ENCODE assay signal across 21 cellular contexts in genomic region chr16:58047557-58048348, GRCh38. TPM values are rescaled to one million over a fixed set of nuclear protein-coding genes. Genes with fewer than 3 reads are reported as not detected.
A peak's percentile ranks its signal among the peaks of the same experiment; 100 is the strongest.
DNase-seq lines count a peak whose midpoint lies in the region; ATAC-seq and TF ChIP-seq lines count a peak whose summit lies in the region.
"Had no signal": no experiment of that assay in that cellular context is flagged by ENCODE, and none has a peak within 500 bp of the region (broad histone marks: within the 10 kb centered on the region; RNA-seq: fewer than 3 reads in every experiment).

No MANE protein-coding gene starts in this region.

- peaks cover 12% of the 10 kb centered on the region for H3K36me3 ChIP-seq in right atrium auricular region
- peaks cover 0 to 26% (median 11%) of the 10 kb centered on the region in 4 donors for H3K36me3 ChIP-seq in upper lobe of left lung
- H3K36me3 ChIP-seq: WERI-Rb-1 had no signal

- WGBS in upper lobe of left lung, 2 donors: 59 to 66% methylated on average over 16 of the region's 19 CpGs

- TF ChIP-seq CTCF in right atrium auricular region (IDR thresholded peaks at IDR 0.05) (no peak), nephron (IDR thresholded peaks at IDR 0.05; ENCODE audit: unreplicated experiment in 3 of 3) (no peak), upper lobe of left lung (IDR thresholded peaks at IDR 0.05) (no peak)

- DNase-seq in dermis blood vessel endothelial cell (peak; percentile 42), right atrium auricular region (ENCODE audit: low spot score) (no peak), upper lobe of left lung (peak in 1 of 2 donors; percentile 35), DMS53 (lab: John Stamatoyannopoulos, UW) (no peak)
- no peak for DNase-seq in activated CD8-positive, alpha-beta T cell treated with anti-CD3 and anti-CD28 coated beads, Interleukin-2, amount 10 ng/mL, durations not matched to agents 7 days and 5 days
- DNase-seq: activated CD4-positive, alpha-beta memory T cell treated with anti-CD3 and anti-CD28 coated beads, Interleukin-2, amount 10 ng/mL, durations not matched to agents 7 days and 5 days; body of pancreas; Calu3; KBM-7; NCI-H1048; NCI-H2081 treated with DMSO at 0.1 percent for 48 hours; NCI-H510A; nucleus accumbens; sigmoid colon; stimulated activated CD4-positive, alpha-beta T cell treated with anti-CD3 and anti-CD28 coated beads, Interleukin-2, amount 100 ng/mL, for 24 hours; WERI-Rb-1 had no signal

- H3K27ac ChIP-seq in right atrium auricular region (peak overlapping the region; percentile 39 to 50), upper lobe of left lung (peak overlapping the region in 3 of 4 donors; percentile 60 to 78 (median 73))
- H3K27ac ChIP-seq: epithelial cell of prostate, WERI-Rb-1 had no signal

- no peak for TF ChIP-seq EP300 in upper lobe of left lung (IDR thresholded peaks at IDR 0.05)

- H3K27me3 ChIP-seq in right atrium auricular region: no peaks in the 10 kb centered on the region
- no peaks in the 10 kb centered on the region for H3K27me3 ChIP-seq in upper lobe of left lung
- H3K27me3 ChIP-seq: body of pancreas, sigmoid colon had no signal

- peaks cover 24% of the 10 kb centered on the region for H3K4me1 Mint-ChIP-seq in nephron
- H3K4me1 Mint-ChIP-seq in activated CD8-positive, alpha-beta T cell treated with anti-CD3 and anti-CD28 coated beads, Interleukin-2, amount 10 ng/mL, durations not matched to agents 7 days and 5 days (ENCODE audit: low read depth): no peaks in the 10 kb centered on the region
- H3K4me1 Mint-ChIP-seq: activated CD4-positive, alpha-beta memory T cell treated with anti-CD3 and anti-CD28 coated beads, Interleukin-2, amount 10 ng/mL, durations not matched to agents 7 days and 5 days had no signal

- no peak overlapping the region for H3K4me3 Mint-ChIP-seq in nephron
- no peak overlapping the region for H3K4me3 Mint-ChIP-seq in activated CD8-positive, alpha-beta T cell treated with anti-CD3 and anti-CD28 coated beads, Interleukin-2, amount 10 ng/mL, durations not matched to agents 7 days and 5 days
- H3K4me3 Mint-ChIP-seq: activated CD4-positive, alpha-beta memory T cell treated with anti-CD3 and anti-CD28 coated beads, Interleukin-2, amount 10 ng/mL, durations not matched to agents 7 days and 5 days; activated naive CD8-positive, alpha-beta T cell had no signal

- no peak for TF ChIP-seq POLR2A in upper lobe of left lung (IDR thresholded peaks at IDR 0.05)

- POLR2A ChIA-PET in activated CD8-positive, alpha-beta T cell treated with anti-CD3 and anti-CD28 coated beads, Interleukin-2, amount 10 ng/mL, durations not matched to agents 7 days and 5 days (lab: Charles Lee): no interaction called here

- no peaks in the 10 kb centered on the region for H3K36me3 Mint-ChIP-seq in nephron (ENCODE audit: low read depth)
- H3K36me3 Mint-ChIP-seq in activated CD8-positive, alpha-beta T cell treated with anti-CD3 and anti-CD28 coated beads, Interleukin-2, amount 10 ng/mL, durations not matched to agents 7 days and 5 days (ENCODE audit: low read depth): no peaks in the 10 kb centered on the region
- H3K36me3 Mint-ChIP-seq: activated naive CD8-positive, alpha-beta T cell had no signal

- peaks cover 0 to 42% of the 10 kb centered on the region in 2 donors for H3K4me1 ChIP-seq in right atrium auricular region
- H3K4me1 ChIP-seq in upper lobe of left lung: peaks cover 6 to 37% (median 22%) of the 10 kb centered on the region in 4 donors
- H3K4me1 ChIP-seq: sigmoid colon had no signal

- CTCF ChIA-PET in activated CD8-positive, alpha-beta T cell treated with anti-CD3 and anti-CD28 coated beads, Interleukin-2, amount 10 ng/mL, durations not matched to agents 7 days and 5 days (lab: Charles Lee): no interaction called here

- peak overlapping the region; percentile 71 to 85 (median 75) for H3K27ac Mint-ChIP-seq in nephron
- no peak overlapping the region for H3K27ac Mint-ChIP-seq in activated CD8-positive, alpha-beta T cell treated with anti-CD3 and anti-CD28 coated beads, Interleukin-2, amount 10 ng/mL, durations not matched to agents 7 days and 5 days
- H3K27ac Mint-ChIP-seq: activated CD4-positive, alpha-beta memory T cell treated with anti-CD3 and anti-CD28 coated beads, Interleukin-2, amount 10 ng/mL, durations not matched to agents 7 days and 5 days; activated naive CD8-positive, alpha-beta T cell had no signal

- H3K9me3 ChIP-seq in right atrium auricular region (no peaks in the 10 kb centered on the region), upper lobe of left lung (no peaks in the 10 kb centered on the region)
- H3K9me3 ChIP-seq: body of pancreas, mucosa of descending colon, sigmoid colon had no signal

- H3K4me3 ChIP-seq in right atrium auricular region (no peak overlapping the region), upper lobe of left lung (no peak overlapping the region)
- H3K4me3 ChIP-seq: body of pancreas, mucosa of descending colon, sigmoid colon had no signal

- ATAC-seq in upper lobe of left lung (ENCODE audit: low FRiP score in 2 of 2) (no peak), GM19397 (IDR thresholded peaks at IDR 0.05; ENCODE audit: unreplicated experiment) (no peak)
- no peak for ATAC-seq in activated CD8-positive, alpha-beta T cell treated with anti-CD3 and anti-CD28 coated beads, Interleukin-2, amount 10 ng/mL, durations not matched to agents 7 days and 5 days
- ATAC-seq: body of pancreas had no signal

- no peaks in the 10 kb centered on the region for H3K9me3 Mint-ChIP-seq in nephron
- H3K9me3 Mint-ChIP-seq in activated CD8-positive, alpha-beta T cell treated with anti-CD3 and anti-CD28 coated beads, Interleukin-2, amount 10 ng/mL, durations not matched to agents 7 days and 5 days (ENCODE audit: insufficient read depth): no peaks in the 10 kb centered on the region
- H3K9me3 Mint-ChIP-seq: activated CD4-positive, alpha-beta memory T cell treated with anti-CD3 and anti-CD28 coated beads, Interleukin-2, amount 10 ng/mL, durations not matched to agents 7 days and 5 days had no signal

- H3K27me3 Mint-ChIP-seq in nephron (ENCODE audit: low read depth): peaks cover 3% of the 10 kb centered on the region
- no peaks in the 10 kb centered on the region for H3K27me3 Mint-ChIP-seq in activated CD8-positive, alpha-beta T cell treated with anti-CD3 and anti-CD28 coated beads, Interleukin-2, amount 10 ng/mL, durations not matched to agents 7 days and 5 days (ENCODE audit: low read depth)
- H3K27me3 Mint-ChIP-seq: activated CD4-positive, alpha-beta memory T cell treated with anti-CD3 and anti-CD28 coated beads, Interleukin-2, amount 10 ng/mL, durations not matched to agents 7 days and 5 days; activated naive CD8-positive, alpha-beta T cell had no signal

RNA-seq across cellular contexts. Expression of gene MMP15, which starts 22.2 kb away (rescaled TPM):
- total RNA-seq in dermis blood vessel endothelial cell: 24.2 and 32.3 TPM in 2 replicates
- total RNA-seq in right atrium auricular region: 10 to 100 TPM; 36.9 to 52.3 TPM
- total RNA-seq in upper lobe of left lung: 10 to 100 TPM; 14.7 to 30.5 (median 25.3) TPM
- total RNA-seq in activated CD8-positive, alpha-beta T cell treated with anti-CD3 and anti-CD28 coated beads, Interleukin-2, amount 10 ng/mL, durations not matched to agents 7 days and 5 days: under 1 TPM; 0.50 to 0.61 TPM

RNA-seq across cellular contexts. Expression of gene USB1, which starts 46.5 kb away (rescaled TPM):
- total RNA-seq in dermis blood vessel endothelial cell: 57.3 and 128 TPM in 2 replicates
- total RNA-seq in right atrium auricular region: 10 to 100 TPM; 32.2 to 43.2 TPM
- 10 to 100 TPM; 32.7 to 55.5 (median 46.5) TPM for total RNA-seq in upper lobe of left lung
- total RNA-seq in activated CD8-positive, alpha-beta T cell treated with anti-CD3 and anti-CD28 coated beads, Interleukin-2, amount 10 ng/mL, durations not matched to agents 7 days and 5 days: 10 to 100 TPM; 67.0 to 68.6 TPM

RNA-seq across cellular contexts. Expression of gene ZNF319, which starts 47.3 kb away (rescaled TPM):
- total RNA-seq in dermis blood vessel endothelial cell (3.4 and 6.0 TPM in 2 replicates), right atrium auricular region (1 to 10 TPM; 5.1 to 6.6 TPM), upper lobe of left lung (10 to 100 TPM in 4 of 6 donors, 1 to 10 TPM in 2; 8.0 to 28.3 (median 13.3) TPM)
- 10 to 100 TPM; 16.6 to 17.0 TPM for total RNA-seq in activated CD8-positive, alpha-beta T cell treated with anti-CD3 and anti-CD28 coated beads, Interleukin-2, amount 10 ng/mL, durations not matched to agents 7 days and 5 days

Comparison
In these comparisons a context has a peak if more than half of its experiments do, and no peak if none do; other contexts are left out.
1. RNA of gene MMP15, which starts 22.2 kb away (total RNA-seq): 36.9 to 52.3 TPM in right atrium auricular region, 24.2 to 32.3 TPM in dermis blood vessel endothelial cell and 14.7 to 30.5 TPM in upper lobe of left lung; 0.50 to 0.61 TPM in activated CD8-positive, alpha-beta T cell treated with anti-CD3 and anti-CD28 coated beads, Interleukin-2, amount 10 ng/mL, durations not matched to agents 7 days and 5 days; every median in the first group is over 4 times any median in the second.